Comparison of ENCODE assay signal across 8 cellular contexts in the genomic region with DNA sequence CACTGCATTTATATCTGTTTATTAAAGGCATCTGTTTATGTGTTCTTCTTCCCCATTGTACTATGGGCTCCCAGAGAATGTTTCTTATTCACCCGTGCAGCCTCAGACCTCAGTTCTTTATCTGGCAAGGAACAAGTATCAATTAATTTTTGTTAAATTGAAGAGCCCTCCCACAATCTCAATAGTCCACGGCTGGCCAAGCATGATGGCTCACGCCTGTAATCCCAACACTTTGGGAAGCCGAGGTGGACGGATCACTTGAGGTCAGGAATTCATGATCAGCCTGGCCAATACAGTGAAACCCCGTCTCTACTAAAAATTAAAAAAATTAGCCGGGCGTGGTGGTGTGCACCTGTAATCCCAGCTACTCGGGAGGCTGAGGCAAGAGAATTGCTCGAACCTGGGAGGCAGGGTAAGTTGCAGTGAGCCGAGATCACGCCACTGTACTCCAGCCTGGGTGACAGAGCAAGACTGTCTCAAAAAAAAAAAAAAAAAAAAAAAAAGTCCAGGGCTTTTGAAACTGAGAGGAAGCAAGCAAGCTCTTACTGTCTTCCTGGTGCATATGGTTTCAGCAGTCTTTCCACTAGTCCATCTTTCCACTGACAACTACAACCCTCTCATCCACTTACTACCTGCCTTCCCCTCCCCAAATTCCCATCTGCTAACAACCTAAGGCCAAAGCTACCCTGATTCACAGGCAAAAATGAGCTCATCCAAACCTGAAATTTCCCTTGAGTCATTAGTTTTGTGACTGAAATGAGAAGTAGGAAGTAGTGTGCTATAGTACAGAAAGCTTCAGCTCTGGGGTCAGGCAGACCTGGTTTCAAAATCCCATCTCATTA. TPM values are rescaled to one million over a fixed set of nuclear protein-coding genes. Genes with fewer than 3 reads are reported as not detected.
A peak's percentile ranks its signal among the peaks of the same experiment; 100 is the strongest.
DNase-seq lines count a peak whose midpoint lies in the region; ATAC-seq, FAIRE-seq and TF ChIP-seq lines count a peak whose summit lies in the region.

No MANE protein-coding gene starts in this region.

- peak; percentile 42 for ATAC-seq in mucosa of descending colon

- peaks cover 8 to 49% of the 10 kb centered on the region in 2 experiments; a peak in 2 of 3 replicates for H3K36me3 ChIP-seq in HEK293 (ENCODE audit: control insufficient read depth in 2 of 2, insufficient read depth in 1 of 2, low read length in 2 of 2)
- peaks cover 8% of the 10 kb centered on the region for H3K36me3 ChIP-seq in mucosa of descending colon (ENCODE audit: low read depth)

- TF ChIP-seq CTCF in GM13976 (IDR thresholded peaks at IDR 0.05; ENCODE audit: borderline replicate concordance, control extremely low read depth, extremely low read depth, insufficient read depth, missing control alignments) (no peak), HEK293 (tag by site-specific recombination; IDR thresholded peaks at IDR 0.05) (no peak), mucosa of descending colon (IDR thresholded peaks at IDR 0.05) (no peak)

- peak; percentile 38 for FAIRE-seq in RCC 7860 (lab: Jason Lieb, UNC)
- no peak for FAIRE-seq in urothelium cell line (lab: Jason Lieb, UNC)

- no peak overlapping the region for H3K27ac ChIP-seq in HEK293 (ENCODE audit: extremely low read depth, low read depth, low read length)

- H3K9me3 ChIP-seq in HEK293 (ENCODE audit: control insufficient read depth, insufficient read depth, low read depth, low read length) (no peaks in the 10 kb centered on the region), mucosa of descending colon (no peaks in the 10 kb centered on the region)

- in situ Hi-C loops in GM13976 (cut with MboI; ENCODE audit: low sequenced_read_pairs, unreplicated experiment): no loop called here

- intact Hi-C loops in mucosa of descending colon (cut with DNase I, micrococcal nuclease): no loop called here

- H3K4me3 ChIP-seq in HEK293 (ENCODE audit: low read depth, low read length) (no peak overlapping the region), mucosa of descending colon (no peak overlapping the region)

- POLR2A ChIA-PET in HEK293 (lab: Yijun Ruan, JAX): interaction anchor here (0.8 to 0.9 kb wide), 2 partner anchors 19 to 241 kb away, joined by 3 to 7 read pairs; no protein-coding TSS in a partner anchor

- CTCF ChIA-PET in HEK293 (lab: Yijun Ruan, JAX): interaction anchor here (0.6 to 2.0 kb wide), 3 partner anchors 19 to 241 kb away, joined by 3 to 6 read pairs (median 3); no protein-coding TSS in a partner anchor

- DNase-seq in GM13976 (ENCODE audit: low spot score) (peak; percentile 58), RCC 7860 (ENCODE audit: low spot score) (peak; percentile 54), mucosa of descending colon (no peak), COLO829 (ENCODE audit: low spot score) (no peak), urothelium cell line (ENCODE audit: low spot score) (no peak), NCI-H82 (lab: John Stamatoyannopoulos, UW) (no peak), NCI-H1694 treated with DMSO at 0.1 percent for 48 hours (lab: John Stamatoyannopoulos, UW) (no peak)

- H3K4me1 ChIP-seq in HEK293 (ENCODE audit: control insufficient read depth, insufficient read depth, low read length): no peaks in the 10 kb centered on the region
- H3K4me1 ChIP-seq in mucosa of descending colon (ENCODE audit: low read depth): no peaks in the 10 kb centered on the region

TF ChIP-seq in HEK293, 187 proteins besides CTCF, POLR2A, EP300 and RAD21:
- TF ChIP-seq PRDM10 (tag by site-specific recombination; IDR thresholded peaks at IDR 0.05): peak; percentile 88
- TF ChIP-seq ZNF629 (tag by site-specific recombination; IDR thresholded peaks at IDR 0.05): no peak
TF ChIP-seq in HEK293: peak in this region for 1.

RNA-seq across cellular contexts. Expression of gene HK3, which starts 2.3 kb away (rescaled TPM):
- 10 to 100 TPM in 1 of 3 donors, 1 to 10 TPM in 2; 2.4 to 12.8 (median 7.7) TPM for total RNA-seq in mucosa of descending colon

Comparison
In these comparisons a context has a peak if more than half of its experiments do, and no peak if none do; other contexts are left out.
1. DNase-seq: peak in GM13976 (single experiment) and RCC 7860 (single experiment); none in mucosa of descending colon (0 of 3), COLO829 (single experiment), urothelium cell line (single experiment), NCI-H82 (single experiment) and NCI-H1694 treated with DMSO at 0.1 percent for 48 hours (single experiment).